In the genomic region with DNA sequence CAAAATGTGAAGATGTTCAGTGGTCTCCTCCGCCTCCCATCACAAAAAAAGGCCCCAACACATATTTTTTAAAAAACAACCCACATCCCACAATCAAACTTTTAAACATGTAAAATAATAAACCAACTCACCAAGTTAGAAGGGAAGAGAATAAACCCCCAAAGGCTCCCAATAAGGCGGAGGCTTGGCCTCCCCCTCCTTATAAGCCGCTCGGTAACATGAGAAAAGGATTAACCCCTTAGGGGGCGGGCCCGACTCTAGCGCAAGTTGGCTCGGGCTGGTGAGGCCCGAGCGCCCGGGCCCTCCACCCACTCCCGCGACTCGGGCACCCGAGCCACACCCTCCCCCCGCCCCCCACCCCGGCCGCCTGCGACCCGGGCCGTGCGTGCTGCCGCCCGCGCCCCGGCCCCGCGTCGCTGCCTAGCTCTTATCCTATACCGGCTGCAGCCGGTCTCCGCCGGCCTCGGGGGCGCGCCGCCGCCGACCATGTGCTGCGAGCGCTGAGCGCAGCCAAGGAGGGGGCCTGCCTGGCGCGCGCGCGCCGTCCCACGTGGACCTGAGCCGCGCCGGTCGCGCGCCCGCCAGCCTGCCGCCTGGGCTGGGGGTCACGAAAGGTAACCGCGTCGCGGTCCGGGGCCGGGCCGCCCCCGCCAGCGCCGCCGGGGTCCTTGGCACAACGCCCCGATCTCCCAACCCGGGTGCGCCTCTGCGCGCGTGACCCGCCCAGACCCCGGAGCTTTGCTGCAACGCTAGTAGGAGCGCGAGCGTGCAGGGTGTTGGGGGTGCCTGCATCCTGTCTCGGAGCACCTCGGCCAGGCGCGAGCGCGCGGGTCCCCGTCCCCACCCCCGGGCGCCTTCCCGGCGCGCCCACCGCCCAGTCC, we compare ENCODE assay signal across 1 cellular context.
TF ChIP-seq lines count a peak whose summit lies in the region.

Gene ARSG (plus strand): TSS at position 541 of the 881 bp plus-strand sequence. CDS start 15,999 bp downstream, outside the sequence.
Gene SLC16A6 (minus strand): TSS at position 173 of the 881 bp plus-strand sequence. CDS start 12,807 bp downstream, outside the sequence.

TF ChIP-seq in SK-N-SH, 30 proteins besides CTCF, POLR2A, EP300 and RAD21 (continued from another document):
- TF ChIP-seq, protein P1, sequence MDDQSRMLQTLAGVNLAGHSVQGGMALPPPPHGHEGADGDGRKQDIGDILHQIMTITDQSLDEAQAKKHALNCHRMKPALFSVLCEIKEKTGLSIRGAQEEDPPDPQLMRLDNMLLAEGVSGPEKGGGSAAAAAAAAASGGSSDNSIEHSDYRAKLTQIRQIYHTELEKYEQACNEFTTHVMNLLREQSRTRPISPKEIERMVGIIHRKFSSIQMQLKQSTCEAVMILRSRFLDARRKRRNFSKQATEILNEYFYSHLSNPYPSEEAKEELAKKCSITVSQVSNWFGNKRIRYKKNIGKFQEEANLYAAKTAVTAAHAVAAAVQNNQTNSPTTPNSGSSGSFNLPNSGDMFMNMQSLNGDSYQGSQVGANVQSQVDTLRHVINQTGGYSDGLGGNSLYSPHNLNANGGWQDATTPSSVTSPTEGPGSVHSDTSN (IDR thresholded peaks at IDR 0.05), result no peak
- TF ChIP-seq RFX5 (IDR thresholded peaks at IDR 0.05; ENCODE audit: low read length) (no peak), TEAD4 (IDR thresholded peaks at IDR 0.05; ENCODE audit: borderline replicate concordance, insufficient read depth) (no peak)
